Comparison of ENCODE assay signal across 1 cellular context in the genomic region with DNA sequence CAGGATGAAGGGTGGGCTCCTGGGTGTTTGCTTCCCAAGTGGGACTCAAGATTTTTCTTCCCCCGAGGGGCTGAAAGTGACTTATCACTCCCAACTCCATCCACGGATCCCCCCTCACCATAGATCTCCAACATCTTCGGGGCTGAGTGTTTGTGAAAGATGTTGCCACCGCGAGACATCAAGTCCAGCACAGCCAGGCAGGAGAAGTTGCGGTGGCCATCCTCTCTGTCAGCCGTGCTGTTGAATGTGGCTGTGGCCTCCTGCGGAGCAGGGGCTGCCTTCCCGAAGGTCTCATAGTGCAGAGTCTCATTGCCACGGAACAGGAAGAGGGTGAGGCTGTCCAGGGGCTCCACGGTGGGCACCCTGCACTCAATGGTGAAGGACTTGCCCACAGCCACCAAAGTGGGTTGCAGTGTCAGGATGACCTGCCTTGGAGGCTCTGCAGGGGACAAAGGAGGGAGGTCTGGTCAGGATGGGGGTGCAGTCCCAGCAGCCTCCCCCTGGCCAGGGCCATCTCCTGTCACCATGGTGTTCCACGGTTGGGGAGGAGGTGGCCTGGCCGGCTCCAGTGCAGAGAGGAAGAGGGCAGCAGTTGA.
TF ChIP-seq lines count a peak whose summit lies in the region.

No MANE protein-coding gene starts in this region.

TF ChIP-seq in K562, 482 proteins besides CTCF, POLR2A, EP300 and RAD21:
- peak; percentile 24; the same call in 1 of the 2 replicates for TF ChIP-seq RBFOX2 (IDR thresholded peaks at IDR 0.05; ENCODE audit: low read depth, low read length)
- TF ChIP-seq NR3C1 (CRISPR knock-in tag; IDR thresholded peaks at IDR 0.05) = no peak
